19 cellular contexts compared by ENCODE assay signal in genomic region chr3:83928903-83929302, GRCh38.
"Had no signal": no experiment of that assay in that cellular context is flagged by ENCODE, and none has a peak within 500 bp of the region (broad histone marks: within the 10 kb centered on the region; RNA-seq: fewer than 3 reads in every experiment).

No MANE protein-coding gene starts in this region.

- H3K27me3 ChIP-seq: dorsolateral prefrontal cortex, esophagus squamous epithelium, hepatocyte, upper lobe of left lung had no signal

- H3K4me3 ChIP-seq: dorsolateral prefrontal cortex, esophagus squamous epithelium, hepatocyte, left ventricle myocardium inferior, upper lobe of left lung had no signal

- ATAC-seq: activated CD4-positive, CD25-positive, alpha-beta regulatory T cell treated with anti-CD3 and anti-CD28 coated beads, Interleukin-2, amount 50 U/mL, for 24 hours; activated CD8-positive, alpha-beta T cell treated with anti-CD3 and anti-CD28 coated beads, Interleukin-2, amount 10 ng/mL, durations not matched to agents 7 days and 5 days; activated naive CD8-positive, alpha-beta T cell treated with anti-CD3 and anti-CD28 coated beads, Interleukin-2, amount 50 U/mL, for 24 hours; natural killer cell had no signal

- H3K79me2 ChIP-seq: hepatocyte had no signal

- H3K4me2 ChIP-seq: hepatocyte had no signal

- H3K27ac ChIP-seq: dorsolateral prefrontal cortex, esophagus squamous epithelium, hepatocyte, left ventricle myocardium inferior, upper lobe of left lung, VCaP had no signal

- DNase-seq: activated CD4-positive, alpha-beta T cell treated with anti-CD3 and anti-CD28 coated beads, Interleukin-2, amount 10 ng/mL, durations not matched to agents 24 days and 14 days; activated CD8-positive, alpha-beta T cell treated with anti-CD3 and anti-CD28 coated beads, Interleukin-2, amount 10 ng/mL, durations not matched to agents 7 days and 5 days; activated gamma-delta T cell; activated naive CD4-positive, alpha-beta T cell treated with anti-CD3 and anti-CD28 coated beads, Interleukin-2, amount 50 U/mL, for 16 hours; activated naive CD8-positive, alpha-beta T cell treated with anti-CD3 and anti-CD28 coated beads, Interleukin-2, amount 50 U/mL, for 24 hours; aorta; central memory CD4-positive, alpha-beta T cell; dorsolateral prefrontal cortex; esophagus squamous epithelium; left ventricle myocardium inferior; mammary epithelial cell; natural killer cell; retina; stimulated activated CD4-positive, alpha-beta T cell treated with anti-CD3 and anti-CD28 coated beads, Interleukin-2, amount 100 ng/mL, for 48 hours; stimulated activated naive CD4-positive, alpha-beta T cell; upper lobe of left lung had no signal

- H3K4me1 ChIP-seq: left ventricle myocardium inferior, upper lobe of left lung had no signal

- H3K36me3 ChIP-seq: esophagus squamous epithelium, left ventricle myocardium inferior, upper lobe of left lung had no signal

- H2AFZ ChIP-seq: hepatocyte had no signal
